ENCODE assay signal across 8 cellular contexts in the genomic region with DNA sequence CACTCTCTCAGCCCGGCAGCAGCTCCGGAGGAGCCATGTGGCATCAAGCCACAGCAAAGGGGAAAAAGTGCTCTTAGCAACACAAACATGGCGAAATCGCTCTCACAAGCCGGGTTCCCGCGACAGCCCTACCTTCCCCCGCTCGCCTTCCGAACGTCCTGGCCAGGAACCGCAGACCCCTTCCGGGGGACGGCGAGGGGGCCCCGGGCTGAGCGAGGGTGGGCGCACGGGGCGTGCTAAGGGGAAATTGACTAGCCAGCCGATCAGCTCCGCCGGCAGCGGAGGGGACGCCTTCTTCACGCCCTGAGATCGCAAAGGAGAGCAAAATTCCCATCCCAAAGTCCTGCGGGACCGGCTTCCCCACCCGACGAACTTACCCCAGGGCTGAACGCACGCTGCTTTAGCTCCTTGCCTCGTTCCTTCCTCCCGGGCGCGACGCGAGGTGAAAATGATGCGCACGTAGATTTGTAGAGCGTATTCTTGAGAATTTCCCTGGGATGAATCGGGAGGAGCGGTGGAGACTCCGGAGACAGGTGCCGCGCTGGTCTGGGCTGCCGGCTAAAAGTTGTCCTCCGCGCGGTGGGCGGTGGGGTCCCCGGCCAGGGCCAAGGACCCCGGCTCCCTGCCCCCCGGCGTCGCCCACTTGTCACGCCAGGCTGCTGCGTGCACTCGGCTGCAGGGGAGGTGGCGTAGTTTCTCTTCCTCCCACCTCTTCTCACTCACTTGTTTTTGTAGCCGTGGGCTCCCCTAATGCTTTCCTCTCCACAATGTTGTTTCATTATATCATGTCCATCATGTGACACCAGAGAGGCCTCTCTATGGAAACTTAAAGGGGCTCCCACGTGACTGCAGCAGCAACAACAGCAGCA.
DNase-seq lines count a peak whose midpoint lies in the region; ATAC-seq and TF ChIP-seq lines count a peak whose summit lies in the region.

No MANE protein-coding gene starts in this region.

- peak overlapping the region; percentile 79 for H3K4me3 ChIP-seq in GM12865 (ENCODE audit: low read depth, low read length)
- peak overlapping the region; percentile 63 for H3K4me3 ChIP-seq in right cardiac atrium (ENCODE audit: low read length)
- H3K4me3 ChIP-seq in rectal smooth muscle tissue (ENCODE audit: low read length) = peak overlapping the region; percentile 99

- DNase-seq in GM12865 (ENCODE audit: low read depth) (peak; percentile 90), HEK293T (ENCODE audit: extremely low spot score) (peak; percentile 61), NAMALWA (ENCODE audit: low spot score) (peak; percentile 99), T-cell (peak; percentile 39 to 83 (median 72)), right cardiac atrium (peak; percentile 71 to 87 (median 83)), KG1 (lab: John Stamatoyannopoulos, UW) (no peak)

- peak overlapping the region; percentile 99 for H3K27ac ChIP-seq in angular gyrus (ENCODE audit: low read depth, low read length)
- H3K27ac ChIP-seq in right cardiac atrium (ENCODE audit: low read length) = peak overlapping the region; percentile 96
- H3K27ac ChIP-seq in rectal smooth muscle tissue (ENCODE audit: low read depth, low read length) = peak overlapping the region; percentile 98

- intact Hi-C loops in right cardiac atrium (cut with DNase I) = loop anchor here in 3 of 4 donors (5.0 to 10.0 kb wide), 4 partner anchors 35 to 317 kb away; partner anchors contain the start of gene MKLN1 (in 2 of the 3)

- no peak for TF ChIP-seq CTCF in GM12865 (IDR thresholded peaks at IDR 0.05; ENCODE audit: insufficient read depth, low read depth, low read length, missing control alignments)

- peak; percentile 40 to 59 (median 56) for ATAC-seq in T-cell (replicated peaks in 1 of 4)
- ATAC-seq in right cardiac atrium = peak; percentile 54 to 55

- H3K4me1 Mint-ChIP-seq in T-cell = peaks cover 63 to 68% (median 68%) of the 10 kb centered on the region in 3 donors

- no peaks in the 10 kb centered on the region for H3K9me3 ChIP-seq in right cardiac atrium (ENCODE audit: control insufficient read depth, low read length)

- H3K9ac ChIP-seq in rectal smooth muscle tissue (ENCODE audit: low read length) = peak overlapping the region; percentile 99

- peak overlapping the region; percentile 95 to 99 (median 98) for H3K4me3 Mint-ChIP-seq in T-cell

- H3K27ac Mint-ChIP-seq in T-cell = peak overlapping the region; percentile 96 to 99

- POLR2A ChIA-PET in HEK293T (lab: Yijun Ruan, JAX) = no interaction called here
- POLR2A ChIA-PET in T-cell (lab: Charles Lee) = interaction anchor here in 1 of 2 donors (0.7 to 2.8 kb wide), 8 partner anchors 11 to 169 kb away, joined by 3 to 28 read pairs (median 10); no protein-coding TSS in a partner anchor

- peaks cover 29% of the 10 kb centered on the region for H3K36me3 Mint-ChIP-seq in T-cell

- WGBS in right cardiac atrium = under 1% methylated on average over 63 of the region's 63 CpGs

- H3K9me3 Mint-ChIP-seq in T-cell = no peaks in the 10 kb centered on the region

- CTCF ChIA-PET in HEK293T (lab: Yijun Ruan, JAX) (interaction anchor here (0.6 kb wide), 1 partner anchor 218 kb away, joined by 3 read pairs; no protein-coding TSS in a partner anchor), T-cell (lab: Charles Lee) (interaction anchor here in 1 of 2 donors (1.8 kb wide), 1 partner anchor 128 kb away, joined by 5 read pairs; no protein-coding TSS in a partner anchor)

- H3K27me3 Mint-ChIP-seq in T-cell = no peaks in the 10 kb centered on the region

- peaks cover 2% of the 10 kb centered on the region for H3K36me3 ChIP-seq in rectal smooth muscle tissue (ENCODE audit: control insufficient read depth, insufficient read depth, low read length)

- H3K4me1 ChIP-seq in right cardiac atrium (ENCODE audit: control insufficient read depth, insufficient read depth, low read length) = no peaks in the 10 kb centered on the region
- peaks cover 27% of the 10 kb centered on the region for H3K4me1 ChIP-seq in rectal smooth muscle tissue (ENCODE audit: control insufficient read depth, insufficient read depth, low read length)

- no peaks in the 10 kb centered on the region for H3K27me3 ChIP-seq in right cardiac atrium (ENCODE audit: control insufficient read depth, insufficient read depth)
- H3K27me3 ChIP-seq in rectal smooth muscle tissue (ENCODE audit: control insufficient read depth, insufficient read depth, low read length) = no peaks in the 10 kb centered on the region

TF ChIP-seq in HEK293T, 16 proteins besides CTCF, POLR2A, EP300 and RAD21:
- TF ChIP-seq ELF4 (IDR thresholded peaks at IDR 0.05) = no peak
- no peak for TF ChIP-seq ZNF384 (IDR thresholded peaks at IDR 0.05)
- no peak for TF ChIP-seq SUZ12 (IDR thresholded peaks at IDR 0.05)
- peak; percentile 63 for TF ChIP-seq PKNOX1 (IDR thresholded peaks at IDR 0.05)
- no peak for TF ChIP-seq NFRKB (IDR thresholded peaks at IDR 0.05)
- no peak for TF ChIP-seq FOXA1 (IDR thresholded peaks at IDR 0.05)
- peak; percentile 73 for TF ChIP-seq L3MBTL2 (conservative IDR thresholded peaks at IDR 0.05)
- no peak for TF ChIP-seq SP1 (IDR thresholded peaks at IDR 0.05)
- no peak for TF ChIP-seq CTBP1 (IDR thresholded peaks at IDR 0.05; ENCODE audit: borderline replicate concordance)
- no peak for TF ChIP-seq FOXK2 (IDR thresholded peaks at IDR 0.05)
- TF ChIP-seq FOXM1 (IDR thresholded peaks at IDR 0.05; ENCODE audit: borderline replicate concordance) = no peak
- no peak for TF ChIP-seq TARDBP (IDR thresholded peaks at IDR 0.05)
- TF ChIP-seq HDGF (IDR thresholded peaks at IDR 0.05; ENCODE audit: borderline replicate concordance) = no peak
- no peak for TF ChIP-seq ARNT (IDR thresholded peaks at IDR 0.05)
